In genomic region chr17:3505008-3505407, GRCh38 we compare ENCODE assay signal across 29 cellular contexts. TPM values are rescaled to one million over a fixed set of nuclear protein-coding genes. Genes with fewer than 3 reads are reported as not detected.
"Had no signal": no experiment of that assay in that cellular context is flagged by ENCODE, and none has a peak within 500 bp of the region (broad histone marks: within the 10 kb centered on the region; RNA-seq: fewer than 3 reads in every experiment).

No MANE protein-coding gene starts in this region.

- DNase-seq: activated CD4-positive, alpha-beta memory T cell treated with anti-CD3 and anti-CD28 coated beads for 36 hours; activated CD4-positive, alpha-beta T cell treated with anti-CD3 and anti-CD28 coated beads for 36 hours; activated CD4-positive, alpha-beta T cell treated with anti-CD3 and anti-CD28 coated beads, Interleukin-2, amount 10 ng/mL, durations not matched to agents 24 days and 14 days; activated CD4-positive, CD25-positive, alpha-beta regulatory T cell; activated CD4-positive, CD25-positive, alpha-beta regulatory T cell treated with anti-CD3 and anti-CD28 coated beads, Interleukin-2, amount 50 U/mL, for 72 hours; activated CD8-positive, alpha-beta memory T cell treated with anti-CD3 and anti-CD28 coated beads, Interleukin-2, amount 50 U/mL, for 48 hours; activated gamma-delta T cell; activated naive CD4-positive, alpha-beta T cell treated with anti-CD3 and anti-CD28 coated beads, Interleukin-2, amount 50 U/mL, for 16 hours; activated naive CD4-positive, alpha-beta T cell treated with Interleukin-2 at 50 U/mL for 16 hours; activated T-cell treated with anti-CD3 and anti-CD28 coated beads for 4 hours; activated T-cell treated with anti-CD3 and anti-CD28 coated beads, Interleukin-2, amount 50 U/mL, for 24 hours; activated T-cell treated with anti-CD3 and anti-CD28 coated beads, Interleukin-2, amount 50 U/mL, for 72 hours; amniotic stem cell; anterior cingulate cortex; brain microvascular endothelial cell; colonic mucosa; effector memory CD4-positive, alpha-beta T cell; endodermal cell; foreskin fibroblast; T-helper 2 cell had no signal

- H3K27me3 Mint-ChIP-seq: activated CD4-positive, alpha-beta T cell treated with anti-CD3 and anti-CD28 coated beads for 36 hours; activated CD4-positive, alpha-beta T cell treated with anti-CD3 and anti-CD28 coated beads, Interleukin-2, amount 10 ng/mL, durations not matched to agents 24 days and 14 days had no signal

- H3K36me3 Mint-ChIP-seq: activated CD4-positive, alpha-beta memory T cell treated with anti-CD3 and anti-CD28 coated beads for 36 hours; activated naive CD8-positive, alpha-beta T cell had no signal

- H3K27me3 ChIP-seq: brain microvascular endothelial cell, colonic mucosa had no signal

- H3K4me1 ChIP-seq: colonic mucosa had no signal

- FAIRE-seq: astrocyte, bronchial epithelial cell, frontal cortex had no signal

- H3K4me1 Mint-ChIP-seq: activated CD4-positive, alpha-beta T cell treated with anti-CD3 and anti-CD28 coated beads for 36 hours; activated CD4-positive, alpha-beta T cell treated with anti-CD3 and anti-CD28 coated beads, Interleukin-2, amount 10 ng/mL, durations not matched to agents 24 days and 14 days; endodermal cell had no signal

- ATAC-seq: activated CD4-positive, alpha-beta T cell treated with anti-CD3 and anti-CD28 coated beads for 36 hours; activated T-cell treated with anti-CD3 and anti-CD28 coated beads, Interleukin-2, amount 50 U/mL, for 72 hours; esophagus mucosa had no signal

- H3K27ac Mint-ChIP-seq: activated CD4-positive, alpha-beta memory T cell treated with anti-CD3 and anti-CD28 coated beads for 36 hours; activated CD4-positive, alpha-beta T cell treated with anti-CD3 and anti-CD28 coated beads for 36 hours; activated CD4-positive, alpha-beta T cell treated with anti-CD3 and anti-CD28 coated beads, Interleukin-2, amount 10 ng/mL, durations not matched to agents 24 days and 14 days; activated naive CD8-positive, alpha-beta T cell; activated T-cell treated with anti-CD3 and anti-CD28 coated beads, Interleukin-2, amount 50 U/mL, for 24 hours; activated T-cell treated with anti-CD3 and anti-CD28 coated beads, Interleukin-2, amount 50 U/mL, for 72 hours; endodermal cell had no signal

- H3K36me3 ChIP-seq: brain microvascular endothelial cell, colonic mucosa had no signal

- H3K4me3 Mint-ChIP-seq: activated CD4-positive, alpha-beta memory T cell treated with anti-CD3 and anti-CD28 coated beads for 36 hours; activated CD4-positive, alpha-beta T cell treated with anti-CD3 and anti-CD28 coated beads for 36 hours; activated CD4-positive, alpha-beta T cell treated with anti-CD3 and anti-CD28 coated beads, Interleukin-2, amount 10 ng/mL, durations not matched to agents 24 days and 14 days; activated naive CD8-positive, alpha-beta T cell; activated T-cell treated with anti-CD3 and anti-CD28 coated beads, Interleukin-2, amount 50 U/mL, for 24 hours; activated T-cell treated with anti-CD3 and anti-CD28 coated beads, Interleukin-2, amount 50 U/mL, for 72 hours; endodermal cell had no signal

- H3K27ac ChIP-seq: brain microvascular endothelial cell, colonic mucosa had no signal

- H3K9me3 Mint-ChIP-seq: activated CD4-positive, alpha-beta T cell treated with anti-CD3 and anti-CD28 coated beads, Interleukin-2, amount 10 ng/mL, durations not matched to agents 24 days and 14 days had no signal

- H3K9me3 ChIP-seq: colonic mucosa had no signal

- H3K4me3 ChIP-seq: colonic mucosa had no signal

RNA-seq across cellular contexts. Expression of gene ASPA, which starts 29.2 kb away (rescaled TPM):
- total RNA-seq: activated CD4-positive, alpha-beta memory T cell treated with anti-CD3 and anti-CD28 coated beads for 36 hours; activated CD4-positive, alpha-beta T cell treated with anti-CD3 and anti-CD28 coated beads for 36 hours; activated CD4-positive, alpha-beta T cell treated with anti-CD3 and anti-CD28 coated beads, Interleukin-2, amount 10 ng/mL, durations not matched to agents 24 days and 14 days; astrocyte; bronchial epithelial cell; chondrocyte; endodermal cell; T-helper 1 cell treated with Interleukin-12 subunit alpha and Interleukin-12 subunit beta and Interleukin-4 antibody, amounts not matched to agents 30 ng/mL and 1 ng/mL, for 36 hours had no signal

RNA-seq across cellular contexts. Expression of gene SPATA22, which starts 33.4 kb away (rescaled TPM):
- total RNA-seq: activated CD4-positive, alpha-beta memory T cell treated with anti-CD3 and anti-CD28 coated beads for 36 hours; activated CD4-positive, alpha-beta T cell treated with anti-CD3 and anti-CD28 coated beads, Interleukin-2, amount 10 ng/mL, durations not matched to agents 24 days and 14 days; astrocyte; bronchial epithelial cell; cardiac septum; chondrocyte; colonic mucosa; endodermal cell; epithelial cell of proximal tubule; esophagus mucosa; T-helper 1 cell treated with Interleukin-12 subunit alpha and Interleukin-12 subunit beta and Interleukin-4 antibody, amounts not matched to agents 30 ng/mL and 1 ng/mL, for 36 hours had no signal
